Comparison of ENCODE assay signal across 19 cellular contexts in genomic region chr2:238615187-238615586, GRCh38.
DNase-seq lines count a peak whose midpoint lies in the region; ATAC-seq and TF ChIP-seq lines count a peak whose summit lies in the region.
"Had no signal": no experiment of that assay in that cellular context is flagged by ENCODE, and none has a peak within 500 bp of the region (broad histone marks: within the 10 kb centered on the region; RNA-seq: fewer than 3 reads in every experiment).

No MANE protein-coding gene starts in this region.

- POLR2A ChIA-PET in WTC11 (lab: Charles Lee), result no interaction called here
- POLR2A ChIA-PET in activated CD8-positive, alpha-beta T cell treated with anti-CD3 and anti-CD28 coated beads, Interleukin-2, amount 10 ng/mL, durations not matched to agents 7 days and 5 days (lab: Charles Lee), result no interaction called here

- ATAC-seq in WTC11 (peak; percentile 70), upper lobe of right lung (peak; percentile 31), GM21786 (IDR thresholded peaks at IDR 0.05; ENCODE audit: unreplicated experiment) (no peak)
- no peak for ATAC-seq in activated CD8-positive, alpha-beta T cell treated with anti-CD3 and anti-CD28 coated beads, Interleukin-2, amount 10 ng/mL, durations not matched to agents 7 days and 5 days
- ATAC-seq: GM12878 had no signal

- H3K27ac ChIP-seq in upper lobe of right lung, result no peak overlapping the region

- DNase-seq in H7 (peak; percentile 21), WTC11 (ENCODE audit: low spot score) (no peak), mesenteric fat pad (ENCODE audit: low spot score) (peak; percentile 60), upper lobe of right lung (no peak), UCSD-AML1 (lab: John Stamatoyannopoulos, UW; ENCODE audit: unreplicated experiment) (no peak)
- DNase-seq in activated CD8-positive, alpha-beta T cell treated with anti-CD3 and anti-CD28 coated beads, Interleukin-2, amount 10 ng/mL, durations not matched to agents 7 days and 5 days, result no peak
- DNase-seq: ACHN; BE2C; C1 segment of cervical spinal cord; CD4-positive, CD25-positive, alpha-beta regulatory T cell; CD8-positive, alpha-beta memory T cell; COR-L47; DMS 273 treated with DMSO at 0.1 percent for 48 hours; DMS53; DND-41; EL had no signal

- H3K27me3 ChIP-seq in H7 (ENCODE audit: control insufficient read depth, insufficient read depth, low read length) (no peaks in the 10 kb centered on the region), upper lobe of right lung (no peaks in the 10 kb centered on the region)
- H3K27me3 ChIP-seq: BE2C had no signal

- no peaks in the 10 kb centered on the region for H3K9me3 ChIP-seq in upper lobe of right lung
- H3K9me3 ChIP-seq: BE2C had no signal

- H3K4me3 Mint-ChIP-seq in WTC11, result no peak overlapping the region
- H3K4me3 Mint-ChIP-seq in activated CD8-positive, alpha-beta T cell treated with anti-CD3 and anti-CD28 coated beads, Interleukin-2, amount 10 ng/mL, durations not matched to agents 7 days and 5 days, result no peak overlapping the region
- H3K4me3 Mint-ChIP-seq: CD4-positive, CD25-positive, alpha-beta regulatory T cell; CD8-positive, alpha-beta memory T cell; IgD-negative memory B cell had no signal

- CTCF ChIA-PET in WTC11 (lab: Charles Lee), result interaction anchor here (1.0 kb wide), 1 partner anchor 13 kb away, joined by 3 read pairs; no protein-coding TSS in a partner anchor
- CTCF ChIA-PET in activated CD8-positive, alpha-beta T cell treated with anti-CD3 and anti-CD28 coated beads, Interleukin-2, amount 10 ng/mL, durations not matched to agents 7 days and 5 days (lab: Charles Lee), result no interaction called here

- H3K9me3 Mint-ChIP-seq in WTC11, result peaks cover 28% of the 10 kb centered on the region
- H3K9me3 Mint-ChIP-seq in activated CD8-positive, alpha-beta T cell treated with anti-CD3 and anti-CD28 coated beads, Interleukin-2, amount 10 ng/mL, durations not matched to agents 7 days and 5 days (ENCODE audit: insufficient read depth), result no peaks in the 10 kb centered on the region

- H3K36me3 Mint-ChIP-seq in WTC11, result no peaks in the 10 kb centered on the region; the same call in 1 of the 2 replicates
- H3K36me3 Mint-ChIP-seq in activated CD8-positive, alpha-beta T cell treated with anti-CD3 and anti-CD28 coated beads, Interleukin-2, amount 10 ng/mL, durations not matched to agents 7 days and 5 days (ENCODE audit: low read depth), result no peaks in the 10 kb centered on the region
- H3K36me3 Mint-ChIP-seq: CD4-positive, CD25-positive, alpha-beta regulatory T cell; CD8-positive, alpha-beta memory T cell; IgD-negative memory B cell had no signal

- H3K27me3 Mint-ChIP-seq in WTC11 (ENCODE audit: low read depth), result no peaks in the 10 kb centered on the region
- H3K27me3 Mint-ChIP-seq in activated CD8-positive, alpha-beta T cell treated with anti-CD3 and anti-CD28 coated beads, Interleukin-2, amount 10 ng/mL, durations not matched to agents 7 days and 5 days (ENCODE audit: low read depth), result peaks cover 6% of the 10 kb centered on the region

- TF ChIP-seq CTCF in WTC11 (IDR thresholded peaks at IDR 0.05) (no peak), upper lobe of right lung (IDR thresholded peaks at IDR 0.05) (no peak)

- no peaks in the 10 kb centered on the region for H3K36me3 ChIP-seq in H7 (replicated peaks; ENCODE audit: control insufficient read depth, insufficient read depth, low read length)
- no peaks in the 10 kb centered on the region for H3K36me3 ChIP-seq in upper lobe of right lung
- H3K36me3 ChIP-seq: BE2C had no signal

- no peak overlapping the region for H3K27ac Mint-ChIP-seq in WTC11
- H3K27ac Mint-ChIP-seq in activated CD8-positive, alpha-beta T cell treated with anti-CD3 and anti-CD28 coated beads, Interleukin-2, amount 10 ng/mL, durations not matched to agents 7 days and 5 days, result no peak overlapping the region
- H3K27ac Mint-ChIP-seq: CD4-positive, CD25-positive, alpha-beta regulatory T cell; CD8-positive, alpha-beta memory T cell; IgD-negative memory B cell had no signal

- intact Hi-C loops in upper lobe of right lung (cut with DNase I), result no loop called here

- no peaks in the 10 kb centered on the region for H3K4me1 Mint-ChIP-seq in WTC11
- no peaks in the 10 kb centered on the region for H3K4me1 Mint-ChIP-seq in activated CD8-positive, alpha-beta T cell treated with anti-CD3 and anti-CD28 coated beads, Interleukin-2, amount 10 ng/mL, durations not matched to agents 7 days and 5 days (ENCODE audit: low read depth)
- H3K4me1 Mint-ChIP-seq: CD4-positive, CD25-positive, alpha-beta regulatory T cell; CD8-positive, alpha-beta memory T cell; IgD-negative memory B cell had no signal

- no peaks in the 10 kb centered on the region for H3K4me1 ChIP-seq in upper lobe of right lung
- H3K4me1 ChIP-seq: BE2C had no signal

- H3K4me3 ChIP-seq in H7 (ENCODE audit: insufficient read depth, low read depth, low read length) (no peak overlapping the region), upper lobe of right lung (no peak overlapping the region)
- H3K4me3 ChIP-seq: GM12878 had no signal

TF ChIP-seq in WTC11, 78 proteins besides CTCF, POLR2A, EP300 and RAD21 (continues in another document):
- TF ChIP-seq ELF4 (CRISPR knock-in tag; IDR thresholded peaks at IDR 0.05; ENCODE audit: low read depth) (no peak), OVOL2 (CRISPR knock-in tag; IDR thresholded peaks at IDR 0.05; ENCODE audit: borderline replicate concordance) (no peak), ZNF423 (CRISPR knock-in tag; IDR thresholded peaks at IDR 0.05) (no peak), FOXP1 (CRISPR knock-in tag; IDR thresholded peaks at IDR 0.05; ENCODE audit: borderline replicate concordance) (no peak), NR3C1 (CRISPR knock-in tag; conservative IDR thresholded peaks at IDR 0.05; ENCODE audit: low read depth) (no peak), MLX (CRISPR knock-in tag; IDR thresholded peaks at IDR 0.05) (no peak), AR (CRISPR knock-in tag; IDR thresholded peaks at IDR 0.05) (no peak), ZNF317 (CRISPR knock-in tag; IDR thresholded peaks at IDR 0.05; ENCODE audit: borderline replicate concordance, low read depth) (no peak), SMAD4 (CRISPR knock-in tag; IDR thresholded peaks at IDR 0.05) (no peak), EMX1 (CRISPR knock-in tag; IDR thresholded peaks at IDR 0.05) (no peak), ZNF219 (CRISPR knock-in tag; IDR thresholded peaks at IDR 0.05; ENCODE audit: borderline replicate concordance) (no peak), ATF6 (CRISPR knock-in tag; IDR thresholded peaks at IDR 0.05) (no peak), JAZF1 (CRISPR knock-in tag; IDR thresholded peaks at IDR 0.05) (no peak), ZNF121 (CRISPR knock-in tag; IDR thresholded peaks at IDR 0.05) (no peak)
- TF ChIP-seq, protein P1, sequence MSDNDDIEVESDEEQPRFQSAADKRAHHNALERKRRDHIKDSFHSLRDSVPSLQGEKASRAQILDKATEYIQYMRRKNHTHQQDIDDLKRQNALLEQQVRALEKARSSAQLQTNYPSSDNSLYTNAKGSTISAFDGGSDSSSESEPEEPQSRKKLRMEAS (CRISPR knock-in tag; IDR thresholded peaks at IDR 0.05), result no peak

Comparison
In these comparisons a context has a peak if more than half of its experiments do, and no peak if none do; other contexts are left out.
1. DNase-seq: peak in H7 (single experiment) and mesenteric fat pad (single experiment); none in WTC11 (single experiment), upper lobe of right lung (single experiment), activated CD8-positive, alpha-beta T cell treated with anti-CD3 and anti-CD28 coated beads, Interleukin-2, amount 10 ng/mL, durations not matched to agents 7 days and 5 days (single experiment) and UCSD-AML1 (single experiment).
2. ATAC-seq: peak in WTC11 (single experiment) and upper lobe of right lung (single experiment); none in activated CD8-positive, alpha-beta T cell treated with anti-CD3 and anti-CD28 coated beads, Interleukin-2, amount 10 ng/mL, durations not matched to agents 7 days and 5 days (single experiment) and GM21786 (single experiment).